In genomic region chr2:158553257-158553656, GRCh38 we compare ENCODE assay signal across 3 cellular contexts.
TF ChIP-seq lines count a peak whose summit lies in the region.

No MANE protein-coding gene starts in this region.

TF ChIP-seq in A549, 52 proteins besides CTCF, POLR2A, EP300 and RAD21:
- TF ChIP-seq MAFK (IDR thresholded peaks at IDR 0.05; ENCODE audit: partially characterized antibody), result peak; percentile 90
- no peak for TF ChIP-seq SREBF2 (IDR thresholded peaks at IDR 0.05)

TF ChIP-seq in IMR-90, 13 proteins besides CTCF, POLR2A, EP300 and RAD21:
- TF ChIP-seq MAFK (IDR thresholded peaks at IDR 0.05; ENCODE audit: low read depth, low read length) (peak; percentile 88), FOS (IDR thresholded peaks at IDR 0.05; ENCODE audit: low read depth, low read length) (no peak)

TF ChIP-seq in H1, 55 proteins besides CTCF, POLR2A, EP300 and RAD21:
- TF ChIP-seq CBX5 (IDR thresholded peaks at IDR 0.05; ENCODE audit: low read depth, low read length) (no peak), MAFK (IDR thresholded peaks at IDR 0.05; ENCODE audit: low read depth, low read length) (peak; percentile 19; the same call in 1 of the 2 replicates)
